In the genomic region with DNA sequence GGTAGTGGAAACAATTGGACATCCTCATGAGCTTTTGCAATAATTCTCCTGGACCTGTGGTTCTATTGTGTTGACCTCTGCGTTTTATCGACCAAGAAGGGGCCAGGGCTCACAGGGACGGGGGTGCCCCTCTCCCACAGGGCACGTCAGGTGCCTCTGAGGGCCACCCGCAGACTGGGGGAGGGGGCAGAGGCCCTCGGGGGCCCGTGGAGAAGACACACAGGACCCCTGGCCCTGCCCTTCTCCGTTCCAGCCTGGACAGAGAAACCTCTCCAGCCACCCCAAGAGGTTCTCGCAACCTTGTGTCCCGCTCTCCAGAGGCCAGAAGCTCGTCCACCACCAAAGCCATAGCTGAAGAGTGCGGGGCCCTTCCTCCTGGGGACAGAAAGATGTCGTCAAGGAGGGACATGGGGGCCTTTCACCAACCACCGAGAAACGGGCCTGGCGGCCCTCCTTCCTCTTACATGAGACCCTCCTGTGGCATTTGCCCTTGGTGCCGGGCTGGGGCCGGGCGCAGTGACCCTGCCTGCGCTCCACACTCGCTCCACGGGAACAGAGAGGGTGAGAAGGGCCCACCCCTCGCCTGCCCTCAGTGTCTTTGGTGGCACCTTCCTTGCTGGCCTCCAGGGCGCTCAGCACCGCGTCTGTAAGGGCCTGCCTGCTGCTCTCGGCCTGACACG, we compare ENCODE assay signal across 23 cellular contexts. TPM values are rescaled to one million over a fixed set of nuclear protein-coding genes. Genes with fewer than 3 reads are reported as not detected.
DNase-seq lines count a peak whose midpoint lies in the region; ATAC-seq and TF ChIP-seq lines count a peak whose summit lies in the region.
"Had no signal": no experiment of that assay in that cellular context is flagged by ENCODE, and none has a peak within 500 bp of the region (broad histone marks: within the 10 kb centered on the region; RNA-seq: fewer than 3 reads in every experiment).

No MANE protein-coding gene starts in this region.

- H3K9me2 ChIP-seq in HCT116 (ENCODE audit: insufficient read depth): no peaks in the 10 kb centered on the region

- no peak overlapping the region for H3K9ac ChIP-seq in HCT116 (ENCODE audit: low read length)

- intact Hi-C loops in HCT116 (cut with micrococcal nuclease): no loop called here
- intact Hi-C loops in gastrocnemius medialis (cut with DNase I; ENCODE audit: low total_unique reads): loop anchor here (5.0 kb wide), 2 partner anchors 100 to 115 kb away; no protein-coding TSS in a partner anchor

- DNase-seq in activated naive CD4-positive, alpha-beta T cell (lab: John Stamatoyannopoulos, UW): no peak
- DNase-seq in HCT116 (ENCODE audit: low read depth, low spot score): no peak
- no peak for DNase-seq in activated naive CD8-positive, alpha-beta T cell treated with anti-CD3 and anti-CD28 coated beads, Interleukin-2, amount 10 ng/mL, durations not matched to agents 7 days and 5 days
- DNase-seq in gastrocnemius medialis: no peak
- DNase-seq in RPMI8226: no peak
- DNase-seq in DMS 273 treated with DMSO at 0.1 percent for 48 hours (lab: John Stamatoyannopoulos, UW): no peak
- no peak for DNase-seq in kidney tubule cell (ENCODE audit: low spot score)
- DNase-seq: activated CD4-positive, alpha-beta T cell treated with anti-CD3 and anti-CD28 coated beads, Interleukin-2, amount 10 ng/mL, durations not matched to agents 7 days and 5 days; effector CD4-positive, alpha-beta T cell; erythroblast; HCEC 1CT; mesendoderm; NCI-H1105 treated with DMSO at 0.1 percent for 48 hours; NCI-H2029; NCI-H345; NCI-H774; stimulated activated CD4-positive, alpha-beta T cell treated with anti-CD3 and anti-CD28 coated beads, Interleukin-4, amount 100 ng/mL, for 1 hour had no signal

- H3K9me3 ChIP-seq in HCT116 (ENCODE audit: control insufficient read depth in 1 of 2, insufficient read depth in 1 of 2, low read depth in 1 of 2, low read length in 2 of 2): no peaks in the 10 kb centered on the region
- no peaks in the 10 kb centered on the region for H3K9me3 ChIP-seq in gastrocnemius medialis
- H3K9me3 ChIP-seq: vagina had no signal

- H3K27me3 Mint-ChIP-seq in activated naive CD4-positive, alpha-beta T cell treated with anti-CD3 and anti-CD28 coated beads, Interleukin-2, amount 50 U/mL, for 24 hours: no peaks in the 10 kb centered on the region
- no peaks in the 10 kb centered on the region for H3K27me3 Mint-ChIP-seq in activated naive CD8-positive, alpha-beta T cell treated with anti-CD3 and anti-CD28 coated beads, Interleukin-2, amount 10 ng/mL, durations not matched to agents 7 days and 5 days
- H3K27me3 Mint-ChIP-seq: activated CD4-positive, alpha-beta T cell treated with anti-CD3 and anti-CD28 coated beads, Interleukin-2, amount 10 ng/mL, durations not matched to agents 7 days and 5 days; brain had no signal

- no peak for TF ChIP-seq RAD21 in HCT116 (IDR thresholded peaks at IDR 0.05; ENCODE audit: low read depth)

- no peak overlapping the region for H3K4me2 ChIP-seq in HCT116 (ENCODE audit: low read length)

- no peak overlapping the region for H2AFZ ChIP-seq in HCT116 (ENCODE audit: low read depth, low read length, poor library complexity, severe bottlenecking)

- CTCF ChIA-PET in HCT116 (lab: Charles Lee): no interaction called here

- in situ Hi-C loops in gastrocnemius medialis (cut with MboI; ENCODE audit: low sequenced_read_pairs in 4 of 4): loop anchor here in 1 of 4 donors (25.0 kb wide), 1 partner anchor 115 kb away; no protein-coding TSS in a partner anchor

- TF ChIP-seq POLR2A in HCT116 (IDR thresholded peaks at IDR 0.05; ENCODE audit: borderline replicate concordance, extremely low read depth, insufficient read depth, insufficient read length) (no peak), gastrocnemius medialis (IDR thresholded peaks at IDR 0.05) (no peak)

- H3K36me3 ChIP-seq in HCT116 (ENCODE audit: control insufficient read depth in 1 of 2, insufficient read depth in 2 of 2, low read length in 2 of 2) (no peaks in the 10 kb centered on the region), gastrocnemius medialis (peaks cover 0 to 11% of the 10 kb centered on the region in 2 donors)

- H3K27me3 ChIP-seq in HCT116 (ENCODE audit: insufficient read depth, low read length): no peaks in the 10 kb centered on the region
- H3K27me3 ChIP-seq in gastrocnemius medialis: no peaks in the 10 kb centered on the region
- H3K27me3 ChIP-seq: vagina had no signal

- BruUV-seq in HCT116 (replicated peaks; lab: Mats Ljungman, UMichigan): TSS peak; percentile 41

- peaks cover 35% of the 10 kb centered on the region for H3K4me1 Mint-ChIP-seq in activated naive CD4-positive, alpha-beta T cell treated with anti-CD3 and anti-CD28 coated beads, Interleukin-2, amount 50 U/mL, for 24 hours
- H3K4me1 Mint-ChIP-seq in activated naive CD8-positive, alpha-beta T cell treated with anti-CD3 and anti-CD28 coated beads, Interleukin-2, amount 10 ng/mL, durations not matched to agents 7 days and 5 days: peaks cover 11% of the 10 kb centered on the region
- H3K4me1 Mint-ChIP-seq: brain had no signal

- no peaks in the 10 kb centered on the region for H3K4me1 ChIP-seq in HCT116 (ENCODE audit: control insufficient read depth in 1 of 2, insufficient read depth in 2 of 2, low read length in 2 of 2)
- H3K4me1 ChIP-seq in gastrocnemius medialis: peaks cover 12 to 17% of the 10 kb centered on the region in 2 donors

- peak overlapping the region; percentile 76 for H3K27ac Mint-ChIP-seq in activated naive CD4-positive, alpha-beta T cell treated with anti-CD3 and anti-CD28 coated beads, Interleukin-2, amount 50 U/mL, for 24 hours
- peak overlapping the region; percentile 21 for H3K27ac Mint-ChIP-seq in activated naive CD8-positive, alpha-beta T cell treated with anti-CD3 and anti-CD28 coated beads, Interleukin-2, amount 10 ng/mL, durations not matched to agents 7 days and 5 days
- H3K27ac Mint-ChIP-seq: brain had no signal

- RAD21 ChIA-PET in HCT116 (lab: Charles Lee; ENCODE audit: low non-redundant PET in 1 of 2, low total read pairs in 2 of 2, uncharacterized antibody in 2 of 2, unreplicated experiment in 2 of 2): no interaction called here

- ATAC-seq in HCT116 (no peak), gastrocnemius medialis (no peak)
- ATAC-seq in activated naive CD8-positive, alpha-beta T cell treated with anti-CD3 and anti-CD28 coated beads, Interleukin-2, amount 10 ng/mL, durations not matched to agents 7 days and 5 days (ENCODE audit: low read depth): no peak

- no peaks in the 10 kb centered on the region for H3K9me3 Mint-ChIP-seq in activated naive CD4-positive, alpha-beta T cell treated with anti-CD3 and anti-CD28 coated beads, Interleukin-2, amount 50 U/mL, for 24 hours
- H3K9me3 Mint-ChIP-seq in activated naive CD8-positive, alpha-beta T cell treated with anti-CD3 and anti-CD28 coated beads, Interleukin-2, amount 10 ng/mL, durations not matched to agents 7 days and 5 days: no peaks in the 10 kb centered on the region
- H3K9me3 Mint-ChIP-seq: activated CD4-positive, alpha-beta T cell treated with anti-CD3 and anti-CD28 coated beads, Interleukin-2, amount 10 ng/mL, durations not matched to agents 7 days and 5 days; brain had no signal

- H3K4me3 ChIP-seq in HCT116 (replicated peaks in 1 of 2; ENCODE audit: low read depth in 1 of 2, low read length in 2 of 2) (no peak overlapping the region), gastrocnemius medialis (no peak overlapping the region)
- H3K4me3 ChIP-seq: SK-N-MC, vagina had no signal

- H3K79me2 ChIP-seq in HCT116 (ENCODE audit: insufficient read depth, low read length): no peaks in the 10 kb centered on the region

- H3K36me3 Mint-ChIP-seq in activated naive CD4-positive, alpha-beta T cell treated with anti-CD3 and anti-CD28 coated beads, Interleukin-2, amount 50 U/mL, for 24 hours: no peaks in the 10 kb centered on the region
- peaks cover 3% of the 10 kb centered on the region for H3K36me3 Mint-ChIP-seq in activated naive CD8-positive, alpha-beta T cell treated with anti-CD3 and anti-CD28 coated beads, Interleukin-2, amount 10 ng/mL, durations not matched to agents 7 days and 5 days
- H3K36me3 Mint-ChIP-seq: brain had no signal

- H3K27ac ChIP-seq in HCT116 (ENCODE audit: low read depth, low read length) (no peak overlapping the region), gastrocnemius medialis (peak overlapping the region; percentile 69 to 81 (median 78))
- H3K27ac ChIP-seq: C4-2B, SK-N-MC, vagina, VCaP had no signal

- H3K4me3 Mint-ChIP-seq in activated naive CD4-positive, alpha-beta T cell treated with anti-CD3 and anti-CD28 coated beads, Interleukin-2, amount 50 U/mL, for 24 hours: peak overlapping the region; percentile 42
- no peak overlapping the region for H3K4me3 Mint-ChIP-seq in activated naive CD8-positive, alpha-beta T cell treated with anti-CD3 and anti-CD28 coated beads, Interleukin-2, amount 10 ng/mL, durations not matched to agents 7 days and 5 days
- H3K4me3 Mint-ChIP-seq: activated CD4-positive, alpha-beta T cell treated with anti-CD3 and anti-CD28 coated beads, Interleukin-2, amount 10 ng/mL, durations not matched to agents 7 days and 5 days; brain had no signal

- H4K20me1 ChIP-seq in HCT116 (ENCODE audit: insufficient read depth): no peaks in the 10 kb centered on the region

- TF ChIP-seq CTCF in HCT116 (IDR thresholded peaks at IDR 0.05 in 2 of 3, conservative IDR thresholded peaks at IDR 0.05 in 1 of 3; ENCODE audit: borderline replicate concordance in 1 of 3, insufficient read depth in 1 of 3, low read depth in 2 of 3, low read length in 2 of 3): no peak
- no peak for TF ChIP-seq CTCF in gastrocnemius medialis (IDR thresholded peaks at IDR 0.05 in 4 of 5, conservative IDR thresholded peaks at IDR 0.05 in 1 of 5)

- POLR2A ChIA-PET in HCT116 (lab: Charles Lee): no interaction called here
- POLR2A ChIA-PET in activated naive CD8-positive, alpha-beta T cell treated with anti-CD3 and anti-CD28 coated beads, Interleukin-2, amount 10 ng/mL, durations not matched to agents 7 days and 5 days (lab: Charles Lee): interaction anchor here (0.7 kb wide), 1 partner anchor 672 kb away, joined by 4 read pairs; no protein-coding TSS in a partner anchor

TF ChIP-seq in HCT116, 20 proteins besides CTCF, POLR2A, EP300 and RAD21 (continues in another document):
- no peak for TF ChIP-seq JUND (IDR thresholded peaks at IDR 0.05)

RNA-seq across cellular contexts. Expression of gene GRAMD4, which starts 57.3 kb away (rescaled TPM):
- total RNA-seq in HCT116 (2021; ENCODE audit: unreplicated experiment): 25.8 TPM
- 11.4 and 13.3 TPM in 2 replicates for polyA plus RNA-seq in HCT116 (2012)
- 10 to 100 TPM; 20.2 to 23.2 TPM for total RNA-seq in activated naive CD8-positive, alpha-beta T cell treated with anti-CD3 and anti-CD28 coated beads, Interleukin-2, amount 10 ng/mL, durations not matched to agents 7 days and 5 days
- total RNA-seq in gastrocnemius medialis: 100 to 1,000 TPM in 1 of 4 donors, 10 to 100 TPM in 3; 16.7 to 106 (median 53.3) TPM
